19 cellular contexts compared by ENCODE assay signal in the genomic region with DNA sequence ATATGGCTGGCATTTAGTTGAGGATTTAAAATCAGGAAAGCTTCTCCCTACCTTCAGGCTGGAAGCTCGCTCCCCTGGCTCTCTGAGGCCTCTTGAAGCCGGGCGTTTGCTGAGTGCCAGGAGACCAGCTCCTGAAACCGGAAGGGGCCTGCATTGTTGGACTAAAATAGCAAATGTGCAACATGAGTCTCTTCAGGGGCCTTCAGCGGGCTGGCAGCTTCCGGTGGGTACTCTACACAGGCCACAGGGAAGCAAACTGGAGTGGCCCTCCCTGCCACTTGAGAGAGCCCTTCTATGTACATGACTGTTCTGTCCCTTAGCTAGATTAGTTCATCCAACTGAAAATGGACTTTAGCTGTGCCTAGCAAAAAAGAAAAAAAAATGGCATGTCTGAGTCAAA.
DNase-seq lines count a peak whose midpoint lies in the region; ATAC-seq and TF ChIP-seq lines count a peak whose summit lies in the region.
"Had no signal": no experiment of that assay in that cellular context is flagged by ENCODE, and none has a peak within 500 bp of the region (broad histone marks: within the 10 kb centered on the region; RNA-seq: fewer than 3 reads in every experiment).

No MANE protein-coding gene starts in this region.

- H3K4me3 ChIP-seq in SJCRH30: peak overlapping the region; percentile 8; the same call in 1 of the 2 replicates
- no peak overlapping the region for H3K4me3 ChIP-seq in mesenchymal stem cell (ENCODE audit: insufficient read depth in 1 of 2, low read depth in 1 of 2, low read length in 2 of 2)
- H3K4me3 ChIP-seq in SK-N-SH (ENCODE audit: low read depth in 2 of 2, low read length in 1 of 2): no peak overlapping the region
- H3K4me3 ChIP-seq in gastrocnemius medialis: no peak overlapping the region
- H3K4me3 ChIP-seq: prostate gland had no signal

- TF ChIP-seq POLR2A in gastrocnemius medialis (IDR thresholded peaks at IDR 0.05): no peak

- 83% methylated on average over 6 of the region's 6 CpGs for WGBS in mesenchymal stem cell
- WGBS in SK-N-SH (ENCODE audit: low lambda C conversion rate): 90% methylated on average over 6 of the region's 6 CpGs

- H3K79me1 ChIP-seq in mesenchymal stem cell (replicated peaks; ENCODE audit: low read length, poor library complexity, severe bottlenecking): no peaks in the 10 kb centered on the region

- H3K9me3 ChIP-seq in SJCRH30 (replicated peaks): no peaks in the 10 kb centered on the region
- H3K9me3 ChIP-seq in mesenchymal stem cell (ENCODE audit: control insufficient read depth, low read length): no peaks in the 10 kb centered on the region
- H3K9me3 ChIP-seq in SK-N-SH: no peaks in the 10 kb centered on the region
- H3K9me3 ChIP-seq in gastrocnemius medialis: no peaks in the 10 kb centered on the region
- H3K9me3 ChIP-seq: prostate gland had no signal

- no peak for TF ChIP-seq CTCF in foreskin keratinocyte (conservative IDR thresholded peaks at IDR 0.05)
- TF ChIP-seq CTCF in SK-N-SH (IDR thresholded peaks at IDR 0.05): no peak
- TF ChIP-seq CTCF in gastrocnemius medialis (IDR thresholded peaks at IDR 0.05 in 4 of 5, conservative IDR thresholded peaks at IDR 0.05 in 1 of 5): no peak

- H3K9ac ChIP-seq in mesenchymal stem cell (ENCODE audit: low read length) (no peak overlapping the region), SK-N-SH (no peak overlapping the region)

- no peak overlapping the region for H3K14ac ChIP-seq in mesenchymal stem cell (ENCODE audit: low read length in 2 of 2)

- no peak overlapping the region for H2BK120ac ChIP-seq in mesenchymal stem cell (ENCODE audit: low read depth, low read length)

- H3K4me1 ChIP-seq in SJCRH30: peaks cover 21% of the 10 kb centered on the region
- peaks cover 13% of the 10 kb centered on the region for H3K4me1 ChIP-seq in mesenchymal stem cell (ENCODE audit: control insufficient read depth, insufficient read depth, low read depth, low read length)
- no peaks in the 10 kb centered on the region for H3K4me1 ChIP-seq in foreskin keratinocyte
- peaks cover 0 to 3% of the 10 kb centered on the region in 2 experiments; a peak in 1 of 4 replicates for H3K4me1 ChIP-seq in SK-N-SH (ENCODE audit: control insufficient read depth in 1 of 2, insufficient read depth in 2 of 2, low read depth in 1 of 2, low read length in 1 of 2)
- H3K4me1 ChIP-seq in gastrocnemius medialis: peaks cover 22 to 24% of the 10 kb centered on the region in 2 donors
- H3K4me1 ChIP-seq: prostate gland had no signal

- H2AFZ ChIP-seq in mesenchymal stem cell (ENCODE audit: low read depth, low read length): peak overlapping the region; percentile 42
- no peak overlapping the region for H2AFZ ChIP-seq in SK-N-SH (ENCODE audit: low read depth)

- no peak overlapping the region for H2BK15ac ChIP-seq in mesenchymal stem cell (ENCODE audit: low read depth, poor library complexity, severe bottlenecking)

- no peak overlapping the region for H2AK5ac ChIP-seq in mesenchymal stem cell (ENCODE audit: low read length, severe bottlenecking)

- no peak overlapping the region for H4K91ac ChIP-seq in mesenchymal stem cell (ENCODE audit: low read length)

- intact Hi-C loops in gastrocnemius medialis (cut with DNase I; ENCODE audit: low total_unique reads): no loop called here

- no peak for TF ChIP-seq EP300 in SK-N-SH (IDR thresholded peaks at IDR 0.05; ENCODE audit: borderline replicate concordance in 1 of 2, low read depth in 1 of 2, low read length in 1 of 2)

- no peak overlapping the region for H3K4me2 ChIP-seq in mesenchymal stem cell (ENCODE audit: low read length, poor library complexity, severe bottlenecking)
- H3K4me2 ChIP-seq in SK-N-SH: no peak overlapping the region

- H3K36me3 ChIP-seq in SJCRH30 (no peaks in the 10 kb centered on the region), mesenchymal stem cell (ENCODE audit: control insufficient read depth in 1 of 2, insufficient read depth in 2 of 2, low read depth in 1 of 2, low read length in 2 of 2) (no peaks in the 10 kb centered on the region), SK-N-SH (replicated peaks in 1 of 2; ENCODE audit: control insufficient read depth in 1 of 2, insufficient read depth in 2 of 2, low read length in 1 of 2) (no peaks in the 10 kb centered on the region), gastrocnemius medialis (no peaks in the 10 kb centered on the region)
- H3K36me3 ChIP-seq: prostate gland, WERI-Rb-1 had no signal

- CTCF ChIA-PET in SK-N-SH (lab: Yijun Ruan, JAX): interaction anchor here (1.5 kb wide), 1 partner anchor 29 kb away, joined by 3 read pairs; no protein-coding TSS in a partner anchor

- POLR2A ChIA-PET in SK-N-SH (lab: Yijun Ruan, JAX): no interaction called here

- ATAC-seq in foreskin keratinocyte: no peak
- ATAC-seq in gastrocnemius medialis: no peak

- H3K27ac ChIP-seq in SJCRH30: peak overlapping the region; percentile 52
- H3K27ac ChIP-seq in mesenchymal stem cell (ENCODE audit: low read length, poor library complexity, severe bottlenecking): no peak overlapping the region
- H3K27ac ChIP-seq in foreskin keratinocyte: no peak overlapping the region
- H3K27ac ChIP-seq in SK-N-SH (ENCODE audit: low read depth in 2 of 2, low read length in 1 of 2): no peak overlapping the region
- peak overlapping the region in 1 of 4 donors; percentile 10 for H3K27ac ChIP-seq in gastrocnemius medialis
- H3K27ac ChIP-seq: prostate gland, WERI-Rb-1 had no signal

- H2BK12ac ChIP-seq in mesenchymal stem cell (ENCODE audit: low read length in 2 of 2): no peak overlapping the region

- H3K27me3 ChIP-seq in SJCRH30 (no peaks in the 10 kb centered on the region), mesenchymal stem cell (ENCODE audit: control insufficient read depth in 1 of 2, insufficient read depth in 1 of 2, low read length in 2 of 2) (peaks cover 0 to 8% of the 10 kb centered on the region in 2 experiments), foreskin keratinocyte (no peaks in the 10 kb centered on the region), SK-N-SH (ENCODE audit: insufficient read depth) (no peaks in the 10 kb centered on the region), gastrocnemius medialis (no peaks in the 10 kb centered on the region)

- H2BK5ac ChIP-seq in mesenchymal stem cell (ENCODE audit: low read depth, low read length, poor library complexity, severe bottlenecking): no peak overlapping the region

- H3K79me2 ChIP-seq in SK-N-SH (ENCODE audit: insufficient read depth): no peaks in the 10 kb centered on the region

- peak; percentile 35 for DNase-seq in DMS79 treated with DMSO at 0.1 percent for 48 hours (lab: John Stamatoyannopoulos, UW)
- DNase-seq in Kasumi-1 (lab: John Stamatoyannopoulos, UW): peak; percentile 76 to 79
- DNase-seq in SJCRH30: peak; percentile 68 to 77
- DNase-seq in mesenchymal stem cell: no peak
- no peak for DNase-seq in foreskin keratinocyte
- no peak for DNase-seq in SK-N-SH
- DNase-seq in gastrocnemius medialis: no peak
- no peak for DNase-seq in NCI-H1930 (lab: John Stamatoyannopoulos, UW)
- DNase-seq: activated CD4-positive, alpha-beta memory T cell treated with anti-CD3 and anti-CD28 coated beads for 36 hours; activated T-cell treated with anti-CD3 and anti-CD28 coated beads, Interleukin-2, amount 50 U/mL, for 48 hours; AML-193; effector memory CD4-positive, alpha-beta T cell; NCI-H1048; NCI-H524; stimulated activated CD4-positive, alpha-beta T cell treated with anti-CD3 and anti-CD28 coated beads, Interleukin-15, amount 100 ng/mL, for 24 hours; stimulated activated naive CD4-positive, alpha-beta T cell treated with Interleukin-2 at 50 U/mL for 16 hours; trophoblast cell; WERI-Rb-1 had no signal

- TF ChIP-seq RAD21 in SK-N-SH (IDR thresholded peaks at IDR 0.05; ENCODE audit: low read length): no peak

- in situ Hi-C loops in gastrocnemius medialis (cut with MboI; ENCODE audit: low sequenced_read_pairs in 4 of 4): no loop called here

- H4K8ac ChIP-seq in mesenchymal stem cell (ENCODE audit: low read length): no peak overlapping the region

- no peaks in the 10 kb centered on the region for H3F3A ChIP-seq in SK-N-SH (replicated peaks; ENCODE audit: insufficient read depth)

- no peak overlapping the region for H3K4ac ChIP-seq in mesenchymal stem cell (ENCODE audit: low read depth in 1 of 2, low read length in 2 of 2)

- H3K18ac ChIP-seq in mesenchymal stem cell (ENCODE audit: low read depth in 1 of 2, low read length in 2 of 2): no peak overlapping the region

- no peaks in the 10 kb centered on the region for H3K9me2 ChIP-seq in SK-N-SH

- no peak overlapping the region for H3K23ac ChIP-seq in mesenchymal stem cell (ENCODE audit: low read length in 2 of 2)

- no peaks in the 10 kb centered on the region for H4K20me1 ChIP-seq in SK-N-SH (ENCODE audit: insufficient read depth)

TF ChIP-seq in SK-N-SH, 30 proteins besides CTCF, POLR2A, EP300 and RAD21:
- TF ChIP-seq PBX3 (IDR thresholded peaks at IDR 0.05) (no peak), FOXJ3 (CRISPR knock-in tag; IDR thresholded peaks at IDR 0.05) (no peak)

Comparison
In these comparisons a context has a peak if more than half of its experiments do, and no peak if none do; other contexts are left out.
1. DNase-seq: peak in DMS79 treated with DMSO at 0.1 percent for 48 hours (single experiment), Kasumi-1 (2 of 2) and SJCRH30 (2 of 2); none in mesenchymal stem cell (single experiment), foreskin keratinocyte (0 of 2), SK-N-SH (single experiment), gastrocnemius medialis (0 of 2) and NCI-H1930 (0 of 2).